Comparison of ENCODE assay signal across 30 cellular contexts in the genomic region with DNA sequence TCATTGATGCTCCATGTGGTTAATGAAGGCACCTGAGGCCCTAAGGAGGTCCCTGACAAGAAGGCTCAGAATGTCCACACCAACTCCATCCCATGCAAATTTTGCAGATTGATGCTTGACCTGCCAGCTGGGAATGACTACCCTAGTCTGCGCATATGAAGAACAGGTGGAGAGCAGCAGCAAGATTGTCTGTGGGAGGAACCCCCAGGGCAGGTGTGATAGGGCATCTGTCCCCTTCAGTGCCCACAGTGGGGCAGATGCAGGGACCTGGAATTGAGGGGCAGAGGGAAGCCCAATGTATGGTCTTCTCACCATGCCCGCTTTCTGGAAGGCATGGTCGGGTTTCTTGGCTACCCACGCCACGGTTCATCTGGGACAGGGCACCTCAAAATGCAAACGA.
"Had no signal": no experiment of that assay in that cellular context is flagged by ENCODE, and none has a peak within 500 bp of the region (broad histone marks: within the 10 kb centered on the region; RNA-seq: fewer than 3 reads in every experiment).

No MANE protein-coding gene starts in this region.

- H3K27me3 Mint-ChIP-seq: activated naive CD8-positive, alpha-beta T cell treated with anti-CD3 and anti-CD28 coated beads, Interleukin-2, amount 10 ng/mL, durations not matched to agents 7 days and 5 days; brain; effector memory CD8-positive, alpha-beta T cell; naive thymus-derived CD4-positive, alpha-beta T cell; T-cell had no signal

- DNase-seq: activated CD4-positive, alpha-beta T cell treated with anti-CD3 and anti-CD28 coated beads for 48 hours; activated CD4-positive, alpha-beta T cell treated with anti-CD3 and anti-CD28 coated beads, Interleukin-2, amount 50 U/mL, for 48 hours; activated CD4-positive, CD25-positive, alpha-beta regulatory T cell; activated naive CD4-positive, alpha-beta T cell treated with Interleukin-2 at 50 U/mL for 16 hours; activated naive CD8-positive, alpha-beta T cell treated with anti-CD3 and anti-CD28 coated beads, Interleukin-2, amount 10 ng/mL, durations not matched to agents 7 days and 5 days; cortex of kidney; effector memory CD8-positive, alpha-beta T cell; foreskin fibroblast; head of caudate nucleus; hippocampal formation; kidney; left colon; midbrain; naive thymus-derived CD4-positive, alpha-beta T cell; occipital lobe; psoas muscle; stimulated activated CD4-positive, alpha-beta T cell treated with anti-CD3 and anti-CD28 coated beads, Interleukin-1b, Interleukin-23, amount 100 ng/mL, for 48 hours; stimulated activated CD4-positive, alpha-beta T cell treated with anti-CD3 and anti-CD28 coated beads, Interleukin-4, amount 100 ng/mL, for 4 hours; stimulated activated naive CD4-positive, alpha-beta T cell had no signal

- H3K36me3 ChIP-seq: ascending aorta, cardiac muscle cell, neural progenitor cell, tibial nerve, uterus had no signal

- H3K4me3 Mint-ChIP-seq: activated naive CD8-positive, alpha-beta T cell treated with anti-CD3 and anti-CD28 coated beads, Interleukin-2, amount 10 ng/mL, durations not matched to agents 7 days and 5 days; brain; effector memory CD8-positive, alpha-beta T cell; naive thymus-derived CD4-positive, alpha-beta T cell; neural progenitor cell; T-cell; T-helper 2 cell treated with Interferon-gamma antibody and Interleukin-4, amounts not matched to agents 5 μg/mL and 100 μg/mL, for 36 hours had no signal

- H3K27me3 ChIP-seq: ascending aorta, neural progenitor cell, tibial nerve, uterus had no signal

- H3K9me3 ChIP-seq: ascending aorta, psoas muscle, tibial nerve, uterus had no signal

- H3K4me2 ChIP-seq: neural progenitor cell, smooth muscle cell had no signal

- H3K9me3 Mint-ChIP-seq: activated naive CD8-positive, alpha-beta T cell treated with anti-CD3 and anti-CD28 coated beads, Interleukin-2, amount 10 ng/mL, durations not matched to agents 7 days and 5 days; activated T-helper 2 cell treated with anti-CD3 and anti-CD28 coated beads, Interferon-gamma antibody, Interleukin-2, Interleukin-4, amounts not matched to agents 10 μg/mL and 5 μg/mL and 100 μg/mL, durations not matched to agents 14 hours and 24 hours and 36 hours; effector memory CD8-positive, alpha-beta T cell; naive thymus-derived CD4-positive, alpha-beta T cell; neural progenitor cell; T-cell; T-helper 2 cell treated with Interferon-gamma antibody and Interleukin-4, amounts not matched to agents 5 μg/mL and 100 μg/mL, for 36 hours had no signal

- H3K36me3 Mint-ChIP-seq: brain, neural progenitor cell had no signal

- H3K4me1 ChIP-seq: ascending aorta, neural progenitor cell, parathyroid adenoma, psoas muscle, tibial nerve, uterus had no signal

- H3K4me3 ChIP-seq: ascending aorta, cardiac muscle cell, neural progenitor cell, psoas muscle, smooth muscle cell, tibial nerve, uterus had no signal

- H2AFZ ChIP-seq: neural progenitor cell, parathyroid adenoma had no signal

- H3K9ac ChIP-seq: neural progenitor cell, parathyroid adenoma had no signal

- H3K27ac Mint-ChIP-seq: activated naive CD8-positive, alpha-beta T cell treated with anti-CD3 and anti-CD28 coated beads, Interleukin-2, amount 10 ng/mL, durations not matched to agents 7 days and 5 days; activated T-helper 2 cell treated with anti-CD3 and anti-CD28 coated beads, Interferon-gamma antibody, Interleukin-2, Interleukin-4, amounts not matched to agents 10 μg/mL and 5 μg/mL and 100 μg/mL, durations not matched to agents 14 hours and 24 hours and 36 hours; brain; effector memory CD8-positive, alpha-beta T cell; neural progenitor cell; T-cell; T-helper 2 cell treated with Interferon-gamma antibody and Interleukin-4, amounts not matched to agents 5 μg/mL and 100 μg/mL, for 36 hours had no signal

- H3K4me1 Mint-ChIP-seq: brain, neural progenitor cell had no signal

- ATAC-seq: effector memory CD8-positive, alpha-beta T cell; left colon; naive thymus-derived CD4-positive, alpha-beta T cell; psoas muscle; T-cell had no signal

- H3K27ac ChIP-seq: ascending aorta, cardiac muscle cell, neural progenitor cell, parathyroid adenoma, psoas muscle, tibial nerve, uterus had no signal
